In the genomic region with DNA sequence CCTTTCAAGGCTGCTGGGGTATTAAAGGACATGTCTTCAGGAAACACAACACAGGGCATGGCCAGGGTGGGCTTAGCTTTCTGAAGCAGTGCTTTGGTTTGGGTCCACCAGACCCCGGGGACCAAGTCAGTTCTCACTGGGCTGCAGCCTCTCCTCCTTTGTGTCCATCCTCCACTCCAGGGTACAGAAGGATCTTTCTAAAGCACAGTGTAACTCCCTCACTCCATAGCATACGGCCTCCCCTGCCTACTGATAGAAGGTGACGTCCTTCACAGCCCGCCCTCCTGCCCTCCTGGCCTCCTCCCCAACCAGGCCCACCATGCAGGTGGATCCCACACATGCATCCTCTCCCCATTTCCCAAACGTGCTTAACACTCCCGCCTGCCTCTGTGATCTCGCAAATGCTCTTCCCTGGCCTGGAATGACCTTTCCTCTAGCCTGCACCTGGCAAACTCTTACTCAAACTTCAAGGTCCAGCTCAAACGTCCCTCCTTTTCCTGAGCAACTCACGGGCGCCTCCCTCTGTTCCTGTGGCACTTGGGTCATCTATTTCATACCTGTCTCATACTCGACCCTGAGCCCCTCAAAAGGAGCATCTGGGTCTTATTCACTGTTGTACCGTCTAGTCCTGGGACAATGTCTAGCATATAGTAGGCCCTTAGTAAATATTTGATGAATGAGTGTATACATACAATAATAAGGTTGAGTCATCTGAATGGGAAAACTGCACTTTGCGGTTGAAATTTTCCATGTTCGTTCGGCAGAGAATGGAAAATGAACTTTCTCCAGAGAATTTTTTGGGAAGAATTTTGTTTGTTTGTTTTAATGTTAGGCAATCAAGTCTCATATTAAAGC, we compare ENCODE assay signal across 35 cellular contexts.
DNase-seq lines count a peak whose midpoint lies in the region; ATAC-seq, FAIRE-seq and TF ChIP-seq lines count a peak whose summit lies in the region.
"Had no signal": no experiment of that assay in that cellular context is flagged by ENCODE, and none has a peak within 500 bp of the region (broad histone marks: within the 10 kb centered on the region; RNA-seq: fewer than 3 reads in every experiment).

No MANE protein-coding gene starts in this region.

- no peak for TF ChIP-seq POLR2A in A549 (IDR thresholded peaks at IDR 0.05; ENCODE audit: low read length)
- TF ChIP-seq POLR2A in GM18505 (IDR thresholded peaks at IDR 0.05; ENCODE audit: borderline replicate concordance, extremely low read depth, insufficient read depth, insufficient read length), result no peak

- FAIRE-seq in A549 (lab: Jason Lieb, UNC), result no peak
- FAIRE-seq: A204.1, keratinocyte had no signal

- H3K27me3 Mint-ChIP-seq in endodermal cell (ENCODE audit: insufficient read depth), result no peaks in the 10 kb centered on the region
- H3K27me3 Mint-ChIP-seq: brain, IgD-negative memory B cell had no signal

- H3K4me1 ChIP-seq in A549 (peaks cover 23% of the 10 kb centered on the region), endodermal cell (ENCODE audit: control insufficient read depth, insufficient read depth, low read length) (no peaks in the 10 kb centered on the region)
- H3K4me1 ChIP-seq: BE2C, vagina had no signal

- CTCF ChIA-PET in A549 (lab: Yijun Ruan, JAX), result interaction anchor here (1.0 to 1.6 kb wide), 5 partner anchors 8 to 346 kb away, joined by 3 to 6 read pairs (median 4); no protein-coding TSS in a partner anchor

- 19% methylated on average over 15 of the region's 15 CpGs for WGBS in A549 (ENCODE audit: missing lambda C conversion rate)
- WGBS in endodermal cell (ENCODE audit: insufficient coverage in 1 of 2, insufficient read length in 1 of 2), 2 experiments, result 90 to 93% methylated on average over 10 to 15 of the region's 15 CpGs

- no peaks in the 10 kb centered on the region for H3K36me3 ChIP-seq in endodermal cell (ENCODE audit: control insufficient read depth, insufficient read depth, low read length)
- H3K36me3 ChIP-seq: BE2C, vagina had no signal

- TF ChIP-seq EP300 in A549 (IDR thresholded peaks at IDR 0.05), result peak in 1 of 2 experiments; percentile 14; a peak in 1 of 5 replicates

- H3K27me3 ChIP-seq in endodermal cell (ENCODE audit: control insufficient read depth, insufficient read depth, low read length, poor library complexity, severe bottlenecking), result no peaks in the 10 kb centered on the region
- H3K27me3 ChIP-seq: BE2C, testis, vagina had no signal

- no peak overlapping the region for H3K4me3 ChIP-seq in A549
- H3K4me3 ChIP-seq in endodermal cell (ENCODE audit: low read length), result no peak overlapping the region
- H3K4me3 ChIP-seq: testis, vagina had no signal

- H3K9me3 Mint-ChIP-seq in endodermal cell, result peaks cover 12% of the 10 kb centered on the region
- H3K9me3 Mint-ChIP-seq: natural killer cell had no signal

- H3K27ac ChIP-seq in A549 (peak overlapping the region; percentile 68 to 81), endodermal cell (ENCODE audit: low read depth, low read length) (no peak overlapping the region)
- H3K27ac ChIP-seq: epithelial cell of prostate, testis, vagina, VCaP had no signal

- in situ Hi-C loops in SK-MEL-5 (cut with HindIII; ENCODE audit: low pct_unique_long_range_greater_than_20kb, low sequenced_read_pairs), result no loop called here

- peaks cover 8% of the 10 kb centered on the region; the same call in 1 of the 3 replicates for H3K9me3 ChIP-seq in A549
- H3K9me3 ChIP-seq in endodermal cell (ENCODE audit: control insufficient read depth, low read length), result peaks cover 9% of the 10 kb centered on the region
- H3K9me3 ChIP-seq: BE2C, testis, vagina had no signal

- H3K4me2 ChIP-seq in A549, result peak overlapping the region; percentile 72

- H3K9ac ChIP-seq in endodermal cell (ENCODE audit: extremely low read depth, low read length, poor library complexity, severe bottlenecking), result no peak overlapping the region

- no peak overlapping the region for H3K4me3 Mint-ChIP-seq in endodermal cell
- H3K4me3 Mint-ChIP-seq: activated naive CD8-positive, alpha-beta T cell treated with anti-CD3 and anti-CD28 coated beads, Interleukin-2, amount 50 U/mL, for 24 hours; brain; CD8-positive, alpha-beta memory T cell; IgD-negative memory B cell; natural killer cell had no signal

- no peaks in the 10 kb centered on the region for H3K36me3 Mint-ChIP-seq in endodermal cell (ENCODE audit: low read depth)
- H3K36me3 Mint-ChIP-seq: CD8-positive, alpha-beta memory T cell; IgD-negative memory B cell; natural killer cell had no signal

- DNase-seq in A549 (ENCODE audit: low read depth in 1 of 2, low spot score in 1 of 2) (peak; percentile 59 to 71), H4 (ENCODE audit: low spot score) (peak; percentile 63), SK-MEL-5 (ENCODE audit: low read depth, low spot score) (peak; percentile 7), endodermal cell (no peak), DMS 273 (lab: John Stamatoyannopoulos, UW; ENCODE audit: unreplicated experiment) (no peak), medulla oblongata (ENCODE audit: extremely low spot score) (no peak)
- DNase-seq: activated CD4-positive, alpha-beta T cell treated with anti-CD3 and anti-CD28 coated beads for 48 hours; activated CD8-positive, alpha-beta memory T cell treated with anti-CD3 and anti-CD28 coated beads for 24 hours; activated gamma-delta T cell; activated naive CD8-positive, alpha-beta T cell treated with anti-CD3 and anti-CD28 coated beads, Interleukin-2, amount 50 U/mL, for 24 hours; activated T-cell treated with anti-CD3 and anti-CD28 coated beads, Interleukin-2, amount 50 U/mL, for 1 hour; BE2C; CD8-positive, alpha-beta memory T cell; DMS79; effector CD4-positive, alpha-beta T cell; GF-D8; glutamatergic neuron; midbrain; natural killer cell; NCI-H1092 treated with DMSO at 0.1 percent for 48 hours; NCI-H2029; NCI-H526; RPMI8226; stimulated activated naive CD8-positive, alpha-beta T cell treated with anti-CD3 and anti-CD28 coated beads, Interleukin-15, Interleukin-2, amounts not matched to agents 100 U/mL and 50 U/mL, for 24 hours; T-helper 2 cell; testis had no signal

- POLR2A ChIA-PET in A549 (lab: Yijun Ruan, JAX), result no interaction called here

- H3K27ac Mint-ChIP-seq in endodermal cell, result no peak overlapping the region
- H3K27ac Mint-ChIP-seq: activated naive CD8-positive, alpha-beta T cell treated with anti-CD3 and anti-CD28 coated beads, Interleukin-2, amount 50 U/mL, for 24 hours; brain; IgD-negative memory B cell; natural killer cell had no signal

- ATAC-seq in A549, result peak; percentile 88
- no peak for ATAC-seq in GM21447 (IDR thresholded peaks at IDR 0.05; ENCODE audit: unreplicated experiment)
- ATAC-seq in GM18505 (IDR thresholded peaks at IDR 0.05; ENCODE audit: unreplicated experiment), result no peak
- ATAC-seq: activated naive CD8-positive, alpha-beta T cell treated with anti-CD3 and anti-CD28 coated beads, Interleukin-2, amount 50 U/mL, for 24 hours; natural killer cell; stimulated activated naive CD8-positive, alpha-beta T cell treated with anti-CD3 and anti-CD28 coated beads, Interleukin-15, Interleukin-2, amounts not matched to agents 100 U/mL and 50 U/mL, for 24 hours had no signal

- TF ChIP-seq CTCF in A549 (IDR thresholded peaks at IDR 0.05) (0 out of 3 replicates have a peak, but pooled peaks have one; percentile 24), endodermal cell (conservative IDR thresholded peaks at IDR 0.05) (peak; percentile 16)

- peak; percentile 43 to 44; a peak in 3 of 5 replicates for TF ChIP-seq RAD21 in A549 (conservative IDR thresholded peaks at IDR 0.05 in 1 of 2, IDR thresholded peaks at IDR 0.05 in 1 of 2)

- no peaks in the 10 kb centered on the region for H3K4me1 Mint-ChIP-seq in endodermal cell
- H3K4me1 Mint-ChIP-seq: activated naive CD8-positive, alpha-beta T cell treated with anti-CD3 and anti-CD28 coated beads, Interleukin-2, amount 50 U/mL, for 24 hours; CD8-positive, alpha-beta memory T cell; natural killer cell had no signal

TF ChIP-seq in A549, 52 proteins besides CTCF, POLR2A, EP300 and RAD21:
- TF ChIP-seq SMC3 (IDR thresholded peaks at IDR 0.05), result peak; percentile 28; the same call in 1 of the 3 replicates
- TF ChIP-seq GATA3 (IDR thresholded peaks at IDR 0.05; ENCODE audit: borderline replicate concordance), result peak; percentile 48; the same call in 1 of the 2 replicates
- peak in 1 of 2 experiments; percentile 63; a peak in 3 of 4 replicates for TF ChIP-seq CEBPB (IDR thresholded peaks at IDR 0.05)
- no peak for TF ChIP-seq CBX8 (IDR thresholded peaks at IDR 0.05)
- TF ChIP-seq TP53 (CRISPR knock-in tag; IDR thresholded peaks at IDR 0.05), result no peak
- TF ChIP-seq, protein P1, sequence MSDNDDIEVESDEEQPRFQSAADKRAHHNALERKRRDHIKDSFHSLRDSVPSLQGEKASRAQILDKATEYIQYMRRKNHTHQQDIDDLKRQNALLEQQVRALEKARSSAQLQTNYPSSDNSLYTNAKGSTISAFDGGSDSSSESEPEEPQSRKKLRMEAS (IDR thresholded peaks at IDR 0.05), result 0 out of 2 replicates have a peak, but pooled peaks have one; percentile 16
- peak; percentile 69; the same call in 1 of the 2 replicates for TF ChIP-seq JUNB (IDR thresholded peaks at IDR 0.05)
- TF ChIP-seq FOSL2 (IDR thresholded peaks at IDR 0.05), result peak; percentile 78
- TF ChIP-seq FOSL2 (CRISPR knock-in tag; IDR thresholded peaks at IDR 0.05), result peak; percentile 82

Comparison
In these comparisons a context has a peak if more than half of its experiments do, and no peak if none do; other contexts are left out.
1. ATAC-seq: peak in A549 (2 of 2); none in GM21447 (single experiment) and GM18505 (single experiment).
2. DNase-seq: peak in A549 (2 of 2), H4 (single experiment) and SK-MEL-5 (single experiment); none in endodermal cell (single experiment), DMS 273 (single experiment) and medulla oblongata (single experiment).